ENCODE assay signal across 16 cellular contexts in genomic region chr1:242428403-242429190, GRCh38.
"Had no signal": no experiment of that assay in that cellular context is flagged by ENCODE, and none has a peak within 500 bp of the region (broad histone marks: within the 10 kb centered on the region; RNA-seq: fewer than 3 reads in every experiment).

No MANE protein-coding gene starts in this region.

- H3K9ac ChIP-seq: neural progenitor cell had no signal

- H3K27ac ChIP-seq: neural progenitor cell, ovary, thoracic aorta had no signal

- H3K4me3 ChIP-seq: neural progenitor cell, ovary, thoracic aorta had no signal

- H3K27me3 ChIP-seq: neural progenitor cell, ovary had no signal

- H2AFZ ChIP-seq: neural progenitor cell had no signal

- H3K4me2 ChIP-seq: neural progenitor cell had no signal

- H3K36me3 ChIP-seq: neural progenitor cell, ovary, thoracic aorta had no signal

- DNase-seq: activated CD4-positive, alpha-beta T cell treated with anti-CD3 and anti-CD28 coated beads, Interleukin-2, amount 50 U/mL, for 4 hours; activated CD4-positive, CD25-positive, alpha-beta regulatory T cell treated with anti-CD3 and anti-CD28 coated beads, Interleukin-2, amount 50 U/mL, for 72 hours; activated effector memory CD4-positive, alpha-beta T cell treated with Interleukin-2 at 50 U/mL for 16 hours; activated T-cell treated with anti-CD3 and anti-CD28 coated beads, Interleukin-2, amount 50 U/mL, for 24 hours; cerebellar nuclear complex; dermis blood vessel endothelial cell; erythroblast; kidney; left ventricle myocardium superior; mesendoderm; ovary; stimulated activated CD4-positive, alpha-beta T cell treated with anti-CD3 and anti-CD28 coated beads, Interleukin-4, amount 100 ng/mL, for 1 hour; stimulated activated CD8-positive, alpha-beta memory T cell treated with anti-CD3 and anti-CD28 coated beads, Interleukin-4, amount 100 ng/mL, for 48 hours; stimulated activated naive CD8-positive, alpha-beta T cell treated with anti-CD3 and anti-CD28 coated beads, Interleukin-15, amount 100 ng/mL, for 72 hours had no signal

- H3K9me3 ChIP-seq: ovary, thoracic aorta had no signal
